ENCODE assay signal across 11 cellular contexts in the genomic region with DNA sequence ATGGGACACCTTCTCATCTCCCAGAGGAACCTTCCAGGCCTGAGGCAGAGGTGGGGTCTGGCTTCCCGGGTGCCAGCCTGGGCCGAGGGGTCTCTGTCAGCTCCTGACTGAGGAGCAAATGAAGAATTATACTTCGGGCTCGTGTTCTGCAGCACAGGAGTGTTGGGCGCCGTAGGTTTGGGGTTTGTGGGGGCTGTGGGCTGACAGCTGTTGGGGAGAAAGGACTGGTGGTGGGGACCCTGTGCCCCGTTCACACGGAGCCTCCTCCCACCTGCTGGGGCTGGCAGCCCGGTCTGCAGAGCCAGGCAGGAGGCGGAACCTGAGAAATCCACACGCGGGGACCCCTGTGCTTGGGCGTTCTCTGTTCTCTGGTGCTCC. TPM values are rescaled to one million over a fixed set of nuclear protein-coding genes. Genes with fewer than 3 reads are reported as not detected.
A peak's percentile ranks its signal among the peaks of the same experiment; 100 is the strongest.
DNase-seq lines count a peak whose midpoint lies in the region; ATAC-seq, FAIRE-seq and TF ChIP-seq lines count a peak whose summit lies in the region.
"Had no signal": no experiment of that assay in that cellular context is flagged by ENCODE, and none has a peak within 500 bp of the region (broad histone marks: within the 10 kb centered on the region; RNA-seq: fewer than 3 reads in every experiment).

No MANE protein-coding gene starts in this region.

- no peak for TF ChIP-seq CTCF in right lobe of liver (IDR thresholded peaks at IDR 0.05)
- TF ChIP-seq CTCF in HepG2 (CRISPR knock-in tag; IDR thresholded peaks at IDR 0.05) = no peak
- TF ChIP-seq CTCF in kidney (IDR thresholded peaks at IDR 0.05; ENCODE audit: borderline replicate concordance, extremely low read depth, insufficient read depth) = no peak
- no peak for TF ChIP-seq CTCF in ovary (IDR thresholded peaks at IDR 0.05)

- H3K9ac ChIP-seq in HepG2 (ENCODE audit: insufficient read depth, low read depth, low read length) = no peak overlapping the region
- H3K9ac ChIP-seq in kidney (ENCODE audit: low read length in 2 of 2) = no peak overlapping the region

- no peaks in the 10 kb centered on the region for H4K20me1 ChIP-seq in HepG2 (ENCODE audit: insufficient read depth, low read length)

- intact Hi-C loops in right lobe of liver (cut with DNase I) = no loop called here
- intact Hi-C loops in HepG2 (cut with micrococcal nuclease; ENCODE audit: unreplicated experiment) = loop anchor here (1.0 kb wide), 1 partner anchor 133 kb away; no protein-coding TSS in a partner anchor
- intact Hi-C loops in kidney (cut with DNase I) = no loop called here
- intact Hi-C loops in ovary (cut with DNase I) = loop anchor here in 3 of 4 donors (2.0 to 10.0 kb wide), 3 partner anchors 123 to 433 kb away; partner anchors contain the start of gene MORF4L1 (in 1 of the 3)

- no peak for TF ChIP-seq RAD21 in HepG2 (CRISPR knock-in tag; IDR thresholded peaks at IDR 0.05)

- DNase-seq in right lobe of liver (peak in 2 of 3 donors; percentile 33), HepG2 (ENCODE audit: low spot score) (no peak), kidney (peak; percentile 64), ovary (peak in 3 of 5 donors; percentile 11 to 39 (median 19)), NCI-H2107 treated with DMSO at 0.1 percent for 48 hours (lab: John Stamatoyannopoulos, UW; ENCODE audit: unreplicated experiment) (no peak)
- DNase-seq: NCI-H187 treated with DMSO at 0.1 percent for 48 hours had no signal

- 80% methylated on average over 1 of the region's 13 CpGs for WGBS in right lobe of liver (ENCODE audit: insufficient coverage, low coverage, low lambda C conversion rate, missing lambda C conversion rate)
- 28% methylated on average over 12 of the region's 13 CpGs for WGBS in HepG2 (ENCODE audit: low lambda C conversion rate)
- WGBS in ovary, 3 donors = 52 to 71% (median 70%) methylated on average over 12 to 13 of the region's 13 CpGs

- TF ChIP-seq POLR2A in right lobe of liver (IDR thresholded peaks at IDR 0.05) = no peak
- TF ChIP-seq POLR2A in HepG2 (IDR thresholded peaks at IDR 0.05; ENCODE audit: insufficient read depth in 1 of 2, low read depth in 2 of 2, low read length in 2 of 2) = no peak
- TF ChIP-seq POLR2A in ovary (IDR thresholded peaks at IDR 0.05) = no peak

- H3K9me3 ChIP-seq in right lobe of liver (no peaks in the 10 kb centered on the region), HepG2 (ENCODE audit: low read length) (no peaks in the 10 kb centered on the region), kidney (ENCODE audit: control insufficient read depth in 1 of 2, low read length in 2 of 2) (no peaks in the 10 kb centered on the region), ovary (no peaks in the 10 kb centered on the region)

- TF ChIP-seq EP300 in HepG2 (IDR thresholded peaks at IDR 0.05; ENCODE audit: low read depth in 2 of 2, low read length in 2 of 2) (no peak), HepG2 (CRISPR knock-in tag; IDR thresholded peaks at IDR 0.05; ENCODE audit: borderline replicate concordance) (no peak), ovary (IDR thresholded peaks at IDR 0.05) (no peak)

- H3K4me1 ChIP-seq in right lobe of liver (no peaks in the 10 kb centered on the region), HepG2 (ENCODE audit: insufficient read depth, low read length) (peaks cover 12% of the 10 kb centered on the region), kidney (ENCODE audit: control insufficient read depth in 1 of 2, insufficient read depth in 1 of 2, low read depth in 1 of 2, low read length in 2 of 2) (peaks cover 0 to 2% of the 10 kb centered on the region in 2 donors), ovary (ENCODE audit: insufficient read depth) (peaks cover 4% of the 10 kb centered on the region)

- no peak overlapping the region for H2AFZ ChIP-seq in HepG2 (ENCODE audit: low read length)

- no peak for FAIRE-seq in HepG2 (lab: Jason Lieb, UNC)
- FAIRE-seq in kidney (lab: Jason Lieb, UNC) = no peak

- H3K4me3 ChIP-seq in right lobe of liver = no peak overlapping the region
- no peak overlapping the region for H3K4me3 ChIP-seq in HepG2 (replicated peaks in 1 of 3; ENCODE audit: insufficient read depth in 1 of 3, low read depth in 2 of 3, low read length in 3 of 3)
- H3K4me3 ChIP-seq in kidney (ENCODE audit: low read length in 2 of 2) = no peak overlapping the region
- H3K4me3 ChIP-seq in ovary = no peak overlapping the region
- H3K4me3 ChIP-seq: K562 had no signal

- BruUV-seq in HepG2 (replicated peaks; lab: Mats Ljungman, UMichigan) = no TSS peak

- CTCF ChIA-PET in HepG2 (lab: Yijun Ruan, JAX; ENCODE audit: low intra/inter-chr PET ratio, low total read pairs) = interaction anchor here (1.2 kb wide), 1 partner anchor 133 kb away, joined by 13 read pairs; no protein-coding TSS in a partner anchor

- POLR2A ChIA-PET in HepG2 (lab: Yijun Ruan, JAX) = no interaction called here

- H3K27ac ChIP-seq in right lobe of liver (no peak overlapping the region), HepG2 (ENCODE audit: extremely low read length, insufficient read depth, low read length) (no peak overlapping the region), kidney (ENCODE audit: low read depth in 2 of 2, low read length in 2 of 2) (no peak overlapping the region), ovary (no peak overlapping the region)
- H3K27ac ChIP-seq: C4-2B, SK-N-MC had no signal

- H3K4me2 ChIP-seq in HepG2 (ENCODE audit: low read depth, low read length) = no peak overlapping the region

- in situ Hi-C loops in HepG2 (cut with HindIII; ENCODE audit: extremely low pct_ligation_motif_present, low pct_unique_long_range_greater_than_20kb) = no loop called here

- H3K27me3 ChIP-seq in right lobe of liver (no peaks in the 10 kb centered on the region), HepG2 (ENCODE audit: control insufficient read depth in 1 of 2, insufficient read depth in 2 of 2, low read length in 2 of 2) (peaks cover 1 to 18% of the 10 kb centered on the region in 2 experiments; a peak in 4 of 5 replicates), ovary (no peaks in the 10 kb centered on the region)

- no peaks in the 10 kb centered on the region for H3K79me2 ChIP-seq in HepG2 (ENCODE audit: insufficient read depth, low read length)

- ATAC-seq in right lobe of liver (no peak), HepG2 (no peak), HG02759 (IDR thresholded peaks at IDR 0.05; ENCODE audit: unreplicated experiment) (no peak), GM21360 (IDR thresholded peaks at IDR 0.05; ENCODE audit: unreplicated experiment) (no peak)

- H3K36me3 ChIP-seq in right lobe of liver (no peaks in the 10 kb centered on the region), HepG2 (replicated peaks in 1 of 2; ENCODE audit: control insufficient read depth in 1 of 2, insufficient read depth in 2 of 2, low read length in 2 of 2) (no peaks in the 10 kb centered on the region), kidney (ENCODE audit: control insufficient read depth in 1 of 2, insufficient read depth in 2 of 2, low read length in 2 of 2) (no peaks in the 10 kb centered on the region), ovary (no peaks in the 10 kb centered on the region)

TF ChIP-seq in HepG2, 621 proteins besides CTCF, POLR2A, EP300 and RAD21 (continues in another document):
- TF ChIP-seq ZNF383 (CRISPR knock-in tag; IDR thresholded peaks at IDR 0.05; ENCODE audit: borderline replicate concordance) (no peak), ZNF101 (CRISPR knock-in tag; IDR thresholded peaks at IDR 0.05; ENCODE audit: borderline replicate concordance, low read depth) (no peak), MAFG (CRISPR knock-in tag; IDR thresholded peaks at IDR 0.05) (no peak), ZNF543 (CRISPR knock-in tag; IDR thresholded peaks at IDR 0.05) (no peak), ZNF737 (CRISPR knock-in tag; IDR thresholded peaks at IDR 0.05; ENCODE audit: borderline replicate concordance) (no peak), THAP11 (CRISPR knock-in tag; IDR thresholded peaks at IDR 0.05) (no peak)
- TF ChIP-seq, protein P1, sequence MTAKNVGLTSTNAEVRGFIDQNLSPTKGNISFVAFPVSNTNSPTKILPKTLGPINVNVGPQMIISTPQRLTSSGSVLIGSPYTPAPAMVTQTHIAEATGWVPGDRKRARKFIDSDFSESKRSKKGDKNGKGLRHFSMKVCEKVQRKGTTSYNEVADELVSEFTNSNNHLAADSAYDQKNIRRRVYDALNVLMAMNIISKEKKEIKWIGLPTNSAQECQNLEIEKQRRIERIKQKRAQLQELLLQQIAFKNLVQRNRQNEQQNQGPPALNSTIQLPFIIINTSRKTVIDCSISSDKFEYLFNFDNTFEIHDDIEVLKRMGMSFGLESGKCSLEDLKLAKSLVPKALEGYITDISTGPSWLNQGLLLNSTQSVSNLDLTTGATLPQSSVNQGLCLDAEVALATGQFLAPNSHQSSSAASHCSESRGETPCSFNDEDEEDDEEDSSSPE (CRISPR knock-in tag; IDR thresholded peaks at IDR 0.05) = no peak

RNA-seq across cellular contexts. Expression of gene ADAMTS7, which starts 59.7 kb away (rescaled TPM):
- total RNA-seq in right lobe of liver (1 to 10 TPM in 3 of 6 experiments, under 1 TPM in 3; 0.49 to 1.4 (median 1.1) TPM), HepG2 (2016; rRNA removed; fragmentation: Illumina TruSeq; extraction: Trizol) (0.09 TPM in 1 of 2 replicates, not detected in the other), kidney (3.1 TPM), ovary (10 to 100 TPM in 3 of 7 donors, 1 to 10 TPM in 4; 3.5 to 16.5 (median 8.8) TPM)
- total RNA-seq in HepG2 (2016; cell fraction: cytosol; rRNA removed; fragmentation: Illumina TruSeq; extraction: Trizol; ENCODE audit: low read depth) = not detected in 2 replicates
- total RNA-seq in HepG2 (2016; cell fraction: insoluble cytoplasmic fraction; rRNA removed; fragmentation: Illumina TruSeq; extraction: Trizol) = 0.15 TPM in 1 of 2 replicates, not detected in the other
- total RNA-seq in HepG2 (2016; cell fraction: membrane; rRNA removed; fragmentation: Illumina TruSeq; extraction: Trizol) = 0.07 and 0.12 TPM in 2 replicates
- 0.19 and 0.28 TPM in 2 replicates for total RNA-seq in HepG2 (2016; cell fraction: nucleus; rRNA removed; fragmentation: Illumina TruSeq; extraction: Trizol)
- polyA plus RNA-seq in HepG2 (2011; rRNA removed) (0.12 and 0.16 TPM in 2 replicates), kidney (ENCODE audit: insufficient read depth, low read depth, low replicate concordance) (0.82 TPM), ovary (1 to 10 TPM; 2.1 to 7.6 TPM)
- 0.15 and 0.19 TPM in 2 replicates for polyA plus RNA-seq in HepG2 (2011; cell fraction: cytosol; rRNA removed)
- polyA plus RNA-seq in HepG2 (2011; cell fraction: nucleus; rRNA removed) = 1.6 and 1.8 TPM in 2 replicates
- polyA plus RNA-seq in HepG2 (2012) = 0.17 TPM in 1 of 2 replicates, not detected in the other
- polyA plus RNA-seq in HepG2 (2016; cell fraction: cytosol; fragmentation: Illumina TruSeq; extraction: Trizol; ENCODE audit: low read depth) = 0.09 TPM in 1 of 2 replicates, not detected in the other
- 0.05 and 0.12 TPM in 2 replicates for polyA plus RNA-seq in HepG2 (2016; cell fraction: insoluble cytoplasmic fraction; fragmentation: Illumina TruSeq; extraction: Trizol; ENCODE audit: low read depth)
- polyA plus RNA-seq in HepG2 (2016; cell fraction: membrane; fragmentation: Illumina TruSeq; extraction: Trizol; ENCODE audit: low read depth) = not detected in 2 replicates
- 0.16 and 0.21 TPM in 2 replicates for polyA plus RNA-seq in HepG2 (2016; cell fraction: nucleus; fragmentation: Illumina TruSeq; extraction: Trizol; ENCODE audit: insufficient read depth, low read depth)
- polyA minus RNA-seq in HepG2 (2011; rRNA and poly(A)+ RNA removed; ENCODE audit: low replicate concordance) = 0.32 and 0.68 TPM in 2 replicates
- polyA minus RNA-seq in HepG2 (2011; cell fraction: cytosol; rRNA and poly(A)+ RNA removed) = 0.18 and 0.20 TPM in 2 replicates
- polyA minus RNA-seq in HepG2 (2011; cell fraction: nucleus; rRNA and poly(A)+ RNA removed) = 0.13 and 0.75 TPM in 2 replicates

Comparison
In these comparisons a context has a peak if more than half of its experiments do, and no peak if none do; other contexts are left out.
1. DNase-seq: peak in right lobe of liver (2 of 3), kidney (single experiment) and ovary (3 of 5); none in HepG2 (single experiment) and NCI-H2107 treated with DMSO at 0.1 percent for 48 hours (single experiment).
2. intact Hi-C loops: an anchor here in HepG2 (1.0 kb wide) and ovary (2.0 to 10.0 kb wide); none called in right lobe of liver and kidney.